In the genomic region with DNA sequence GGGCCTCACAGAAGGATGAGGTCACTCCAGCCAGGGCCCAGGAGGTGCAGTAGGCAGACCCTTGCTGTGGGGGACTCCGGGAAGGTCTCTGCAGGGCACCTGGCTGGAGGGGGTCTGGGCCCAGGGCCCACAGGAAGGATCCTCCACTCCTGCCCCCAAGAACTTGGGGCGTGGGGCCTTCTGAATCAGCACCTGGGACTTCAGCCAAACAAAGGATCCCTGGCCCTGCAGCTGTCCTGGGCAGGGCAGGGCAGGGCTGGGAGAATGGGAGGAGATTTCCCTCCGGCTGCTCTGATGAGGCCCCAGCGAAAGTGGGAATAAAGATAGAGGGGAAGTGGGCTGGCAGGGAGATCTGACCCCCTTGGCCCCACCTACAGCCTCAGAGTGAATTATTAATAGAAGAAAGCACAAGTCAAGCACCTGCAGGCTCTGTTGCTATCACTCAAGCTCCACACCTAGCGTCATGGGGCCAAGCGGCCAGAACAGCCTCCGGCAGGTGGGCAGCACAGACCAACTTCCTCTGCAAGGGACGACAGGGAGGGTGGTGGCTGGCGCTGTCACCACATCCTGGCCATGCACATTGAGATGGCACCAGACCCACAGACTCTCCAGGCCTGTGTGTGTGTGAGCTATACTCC, we compare ENCODE assay signal across 8 cellular contexts.
DNase-seq lines count a peak whose midpoint lies in the region; FAIRE-seq and TF ChIP-seq lines count a peak whose summit lies in the region.

No MANE protein-coding gene starts in this region.

- H2AFZ ChIP-seq in keratinocyte (ENCODE audit: control insufficient read depth, low read length) = no peak overlapping the region

- H3K9me3 Mint-ChIP-seq in activated CD4-positive, alpha-beta T cell treated with anti-CD3 and anti-CD28 coated beads, Interleukin-2, amount 10 ng/mL, durations not matched to agents 24 days and 14 days = no peaks in the 10 kb centered on the region
- H3K9me3 Mint-ChIP-seq in activated T-helper 2 cell treated with anti-CD3 and anti-CD28 coated beads, Interferon-gamma antibody, Interleukin-2, Interleukin-4, amounts not matched to agents 10 μg/mL and 5 μg/mL and 100 μg/mL, durations not matched to agents 14 hours and 24 hours and 36 hours = no peaks in the 10 kb centered on the region

- H3K4me3 ChIP-seq in keratinocyte (ENCODE audit: control insufficient read depth in 2 of 3, extremely low read depth in 1 of 3, insufficient read depth in 2 of 3, low read depth in 1 of 3, low read length in 3 of 3) (peak overlapping the region in 1 of 3 experiments; percentile 20), thymus (ENCODE audit: low read length) (no peak overlapping the region)

- H3K27me3 Mint-ChIP-seq in activated CD4-positive, alpha-beta T cell treated with anti-CD3 and anti-CD28 coated beads, Interleukin-2, amount 10 ng/mL, durations not matched to agents 24 days and 14 days = no peaks in the 10 kb centered on the region
- H3K27me3 Mint-ChIP-seq in activated T-helper 2 cell treated with anti-CD3 and anti-CD28 coated beads, Interferon-gamma antibody, Interleukin-2, Interleukin-4, amounts not matched to agents 10 μg/mL and 5 μg/mL and 100 μg/mL, durations not matched to agents 14 hours and 24 hours and 36 hours (ENCODE audit: low read depth) = no peaks in the 10 kb centered on the region

- H3K4me1 Mint-ChIP-seq in activated CD4-positive, alpha-beta T cell treated with anti-CD3 and anti-CD28 coated beads, Interleukin-2, amount 10 ng/mL, durations not matched to agents 24 days and 14 days = peaks cover 34% of the 10 kb centered on the region
- H3K4me1 Mint-ChIP-seq in activated T-helper 2 cell treated with anti-CD3 and anti-CD28 coated beads, Interferon-gamma antibody, Interleukin-2, Interleukin-4, amounts not matched to agents 10 μg/mL and 5 μg/mL and 100 μg/mL, durations not matched to agents 14 hours and 24 hours and 36 hours (ENCODE audit: low read depth) = peaks cover 29% of the 10 kb centered on the region

- peaks cover 36% of the 10 kb centered on the region for H3K4me1 ChIP-seq in keratinocyte (ENCODE audit: control insufficient read depth, extremely low read depth, insufficient read depth, low read length)
- peaks cover 35% of the 10 kb centered on the region for H3K4me1 ChIP-seq in thymus (ENCODE audit: control insufficient read depth, insufficient read depth, low read length)

- DNase-seq in activated CD4-positive, alpha-beta T cell treated with anti-CD3 and anti-CD28 coated beads, Interleukin-2, amount 10 ng/mL, durations not matched to agents 24 days and 14 days = no peak
- no peak for DNase-seq in activated CD4-positive, alpha-beta T cell treated with anti-CD3 and anti-CD28 coated beads for 48 hours
- DNase-seq in activated T-helper 2 cell treated with anti-CD3 and anti-CD28 coated beads, Interferon-gamma antibody, Interleukin-2, Interleukin-4, amounts not matched to agents 10 μg/mL and 5 μg/mL and 100 μg/mL, durations not matched to agents 14 hours and 24 hours and 36 hours (ENCODE audit: low spot score) = no peak
- DNase-seq in keratinocyte (ENCODE audit: low read depth, low spot score) (no peak), frontal cortex (ENCODE audit: low spot score in 2 of 2) (no peak), NCI-H2196 (lab: John Stamatoyannopoulos, UW; ENCODE audit: unreplicated experiment) (no peak), C1 segment of cervical spinal cord (lab: John Stamatoyannopoulos, UW) (no peak)

- H3K36me3 ChIP-seq in keratinocyte (ENCODE audit: control insufficient read depth in 2 of 2, extremely low read depth in 1 of 2, insufficient read depth in 2 of 2, low read length in 2 of 2) (peaks cover 0 to 1% of the 10 kb centered on the region in 2 experiments), thymus (ENCODE audit: control insufficient read depth, insufficient read depth) (peaks cover 4% of the 10 kb centered on the region)

- H4K20me1 ChIP-seq in keratinocyte (ENCODE audit: control insufficient read depth, extremely low read depth, insufficient read depth, low read length) = no peaks in the 10 kb centered on the region

- H3K4me2 ChIP-seq in keratinocyte (ENCODE audit: control insufficient read depth, extremely low read depth, insufficient read depth, low read depth, low read length) = peak overlapping the region; percentile 60

- no peaks in the 10 kb centered on the region for H3K27me3 ChIP-seq in keratinocyte (ENCODE audit: control insufficient read depth, extremely low read depth, insufficient read depth, low read length)
- H3K27me3 ChIP-seq in thymus (ENCODE audit: control insufficient read depth, insufficient read depth) = no peaks in the 10 kb centered on the region

- peak overlapping the region; percentile 39 for H3K27ac Mint-ChIP-seq in activated CD4-positive, alpha-beta T cell treated with anti-CD3 and anti-CD28 coated beads, Interleukin-2, amount 10 ng/mL, durations not matched to agents 24 days and 14 days
- peak overlapping the region; percentile 3 for H3K27ac Mint-ChIP-seq in activated T-helper 2 cell treated with anti-CD3 and anti-CD28 coated beads, Interferon-gamma antibody, Interleukin-2, Interleukin-4, amounts not matched to agents 10 μg/mL and 5 μg/mL and 100 μg/mL, durations not matched to agents 14 hours and 24 hours and 36 hours

- peaks cover 21% of the 10 kb centered on the region for H3K36me3 Mint-ChIP-seq in activated CD4-positive, alpha-beta T cell treated with anti-CD3 and anti-CD28 coated beads, Interleukin-2, amount 10 ng/mL, durations not matched to agents 24 days and 14 days (ENCODE audit: low read depth)
- H3K36me3 Mint-ChIP-seq in activated T-helper 2 cell treated with anti-CD3 and anti-CD28 coated beads, Interferon-gamma antibody, Interleukin-2, Interleukin-4, amounts not matched to agents 10 μg/mL and 5 μg/mL and 100 μg/mL, durations not matched to agents 14 hours and 24 hours and 36 hours (ENCODE audit: low read depth) = peaks cover 11% of the 10 kb centered on the region

- H3K4me3 Mint-ChIP-seq in activated CD4-positive, alpha-beta T cell treated with anti-CD3 and anti-CD28 coated beads, Interleukin-2, amount 10 ng/mL, durations not matched to agents 24 days and 14 days = no peak overlapping the region
- H3K4me3 Mint-ChIP-seq in activated T-helper 2 cell treated with anti-CD3 and anti-CD28 coated beads, Interferon-gamma antibody, Interleukin-2, Interleukin-4, amounts not matched to agents 10 μg/mL and 5 μg/mL and 100 μg/mL, durations not matched to agents 14 hours and 24 hours and 36 hours (ENCODE audit: low read depth) = no peak overlapping the region

- H3K9me3 ChIP-seq in keratinocyte (ENCODE audit: control insufficient read depth, low read depth, low read length) (no peaks in the 10 kb centered on the region), thymus (ENCODE audit: control insufficient read depth) (no peaks in the 10 kb centered on the region)

- H3K9me1 ChIP-seq in keratinocyte (ENCODE audit: control insufficient read depth, extremely low read depth, insufficient read depth, low read length) = no peaks in the 10 kb centered on the region

- FAIRE-seq in keratinocyte (lab: Jason Lieb, UNC) = peak; percentile 20
- FAIRE-seq in frontal cortex (lab: Jason Lieb, UNC) = no peak

- H3K9ac ChIP-seq in keratinocyte (ENCODE audit: control insufficient read depth, extremely low read depth, insufficient read depth, low read length) = peak overlapping the region; percentile 22

- H3K27ac ChIP-seq in keratinocyte (ENCODE audit: control insufficient read depth, insufficient read depth, low read length) = peak overlapping the region; percentile 54
- H3K27ac ChIP-seq in thymus (ENCODE audit: low read depth) = peak overlapping the region; percentile 55

- 22% methylated on average over 9 of the region's 9 CpGs for WGBS in thymus

- dilution Hi-C loops in keratinocyte (cut with MboI; ENCODE audit: extremely low pct_ligation_motif_present, low sequenced_read_pairs) = no loop called here

- intact Hi-C loops in activated CD4-positive, alpha-beta T cell treated with anti-CD3 and anti-CD28 coated beads, Interleukin-2, amount 10 ng/mL, durations not matched to agents 24 days and 14 days (cut with micrococcal nuclease) = loop anchor here (5.0 kb wide), 2 partner anchors 33 to 78 kb away; no protein-coding TSS in a partner anchor
- intact Hi-C loops in activated T-helper 2 cell treated with anti-CD3 and anti-CD28 coated beads, Interferon-gamma antibody, Interleukin-2, Interleukin-4, amounts not matched to agents 10 μg/mL and 5 μg/mL and 100 μg/mL, durations not matched to agents 14 hours and 24 hours and 36 hours (cut with micrococcal nuclease) = no loop called here

- H3K79me2 ChIP-seq in keratinocyte (ENCODE audit: control insufficient read depth, insufficient read depth, low read length) = no peaks in the 10 kb centered on the region

- no peak for TF ChIP-seq CTCF in keratinocyte (optimal IDR thresholded peaks at IDR 0.05 in 1 of 3, IDR thresholded peaks at IDR 0.05 in 1 of 3, conservative IDR thresholded peaks at IDR 0.05 in 1 of 3; ENCODE audit: extremely low read depth in 1 of 3, insufficient read depth in 2 of 3, low read length in 3 of 3)
